In the genomic region with DNA sequence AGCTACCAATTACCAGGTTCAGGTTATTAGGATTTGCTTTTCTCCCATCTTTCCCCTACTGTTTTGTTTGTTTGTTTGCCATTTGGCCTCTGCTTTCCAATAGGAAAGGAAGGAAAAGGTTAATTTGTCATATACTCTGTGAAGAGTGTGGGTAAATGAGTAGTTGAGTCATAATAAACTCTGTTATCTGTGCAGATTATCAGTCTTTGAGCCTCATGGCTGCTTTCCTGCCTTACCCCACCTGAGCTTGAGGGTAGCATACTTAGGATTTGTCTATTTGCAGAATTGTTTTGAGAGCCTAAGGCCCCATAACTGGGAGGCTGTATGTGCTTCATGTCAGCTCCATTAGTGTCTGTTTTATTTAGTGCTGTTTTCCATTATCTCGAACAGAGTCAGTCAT, we compare ENCODE assay signal across 20 cellular contexts.
"Had no signal": no experiment of that assay in that cellular context is flagged by ENCODE, and none has a peak within 500 bp of the region (broad histone marks: within the 10 kb centered on the region; RNA-seq: fewer than 3 reads in every experiment).

No MANE protein-coding gene starts in this region.

- H3K27ac ChIP-seq: cardiac muscle cell, gastrocnemius medialis, pancreas, psoas muscle, right atrium auricular region, tibial artery, VCaP had no signal

- H3K36me3 ChIP-seq: gastrocnemius medialis had no signal

- H3K27me3 ChIP-seq: cardiac muscle cell, gastrocnemius medialis, pancreas, right atrium auricular region, tibial artery had no signal

- DNase-seq: activated CD4-positive, alpha-beta T cell treated with anti-CD3 and anti-CD28 coated beads, Interleukin-2, amount 10 ng/mL, durations not matched to agents 7 days and 5 days; activated CD8-positive, alpha-beta memory T cell treated with anti-CD3 and anti-CD28 coated beads, Interleukin-2, amount 10 ng/mL, durations not matched to agents 7 days and 5 days; activated CD8-positive, alpha-beta T cell treated with anti-CD3 and anti-CD28 coated beads for 36 hours; activated effector memory CD4-positive, alpha-beta T cell treated with anti-CD3 and anti-CD28 coated beads, Interleukin-2, amount 50 U/mL, for 16 hours; activated naive CD4-positive, alpha-beta T cell treated with anti-CD3 and anti-CD28 coated beads, Interleukin-2, amount 10 ng/mL, durations not matched to agents 7 days and 5 days; activated T-cell treated with anti-CD3 and anti-CD28 coated beads for 4 hours; amygdala; effector CD4-positive, alpha-beta T cell; gastrocnemius medialis; left ventricle myocardium superior; midbrain; pancreas; psoas muscle; stimulated activated CD4-positive, alpha-beta T cell treated with anti-CD3 and anti-CD28 coated beads, Interleukin-1b, Interleukin-23, amount 100 ng/mL, for 48 hours; substantia nigra; tibial artery had no signal

- H3K9me3 ChIP-seq: gastrocnemius medialis, pancreas, psoas muscle, right atrium auricular region, tibial artery had no signal

- H3K4me3 ChIP-seq: cardiac muscle cell, gastrocnemius medialis, pancreas, psoas muscle, right atrium auricular region, tibial artery had no signal

- H3K4me1 ChIP-seq: gastrocnemius medialis, pancreas, psoas muscle, right atrium auricular region, tibial artery had no signal

- ATAC-seq: activated CD4-positive, CD25-positive, alpha-beta regulatory T cell treated with anti-CD3 and anti-CD28 coated beads, Interleukin-2, amount 50 U/mL, for 24 hours; activated CD8-positive, alpha-beta memory T cell treated with anti-CD3 and anti-CD28 coated beads, Interleukin-2, amount 10 ng/mL, durations not matched to agents 7 days and 5 days; activated CD8-positive, alpha-beta T cell treated with anti-CD3 and anti-CD28 coated beads for 36 hours; gastrocnemius medialis; left ventricle myocardium superior; pancreas; psoas muscle had no signal
